1 cellular context compared by ENCODE assay signal in the genomic region with DNA sequence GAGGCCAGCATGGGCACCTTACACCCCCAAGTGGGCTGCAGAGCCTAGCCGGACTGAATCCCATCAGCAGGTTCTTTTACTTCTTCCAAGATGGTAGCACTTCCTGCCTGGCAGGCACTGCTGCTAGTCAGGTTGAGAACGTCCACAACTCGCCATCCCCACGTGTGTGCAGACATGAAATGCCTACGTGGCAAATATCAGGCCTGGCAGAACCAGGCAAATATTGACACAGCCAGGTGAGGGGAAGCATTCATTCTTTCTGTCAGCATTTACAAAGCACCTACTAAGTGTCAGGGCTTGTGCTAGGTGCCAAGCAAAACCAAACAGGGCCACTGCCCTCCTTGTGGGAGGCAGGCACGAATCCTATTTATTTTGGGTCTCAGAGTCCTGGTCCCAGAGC.
A peak's percentile ranks its signal among the peaks of the same experiment; 100 is the strongest.
TF ChIP-seq lines count a peak whose summit lies in the region.

No MANE protein-coding gene starts in this region.

TF ChIP-seq in K562, 482 proteins besides CTCF, POLR2A, EP300 and RAD21:
- TF ChIP-seq, protein P1, sequence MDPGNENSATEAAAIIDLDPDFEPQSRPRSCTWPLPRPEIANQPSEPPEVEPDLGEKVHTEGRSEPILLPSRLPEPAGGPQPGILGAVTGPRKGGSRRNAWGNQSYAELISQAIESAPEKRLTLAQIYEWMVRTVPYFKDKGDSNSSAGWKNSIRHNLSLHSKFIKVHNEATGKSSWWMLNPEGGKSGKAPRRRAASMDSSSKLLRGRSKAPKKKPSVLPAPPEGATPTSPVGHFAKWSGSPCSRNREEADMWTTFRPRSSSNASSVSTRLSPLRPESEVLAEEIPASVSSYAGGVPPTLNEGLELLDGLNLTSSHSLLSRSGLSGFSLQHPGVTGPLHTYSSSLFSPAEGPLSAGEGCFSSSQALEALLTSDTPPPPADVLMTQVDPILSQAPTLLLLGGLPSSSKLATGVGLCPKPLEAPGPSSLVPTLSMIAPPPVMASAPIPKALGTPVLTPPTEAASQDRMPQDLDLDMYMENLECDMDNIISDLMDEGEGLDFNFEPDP (CRISPR knock-in tag; IDR thresholded peaks at IDR 0.05): no peak
- TF ChIP-seq SOX6 (IDR thresholded peaks at IDR 0.05): no peak
- TF ChIP-seq FOXK2 (conservative IDR thresholded peaks at IDR 0.05 in 1 of 2, IDR thresholded peaks at IDR 0.05 in 1 of 2; ENCODE audit: low read depth in 2 of 2): no peak
- TF ChIP-seq POLR3G (IDR thresholded peaks at IDR 0.05; ENCODE audit: extremely low read depth, insufficient read length, insufficient replicate concordance): no peak
- TF ChIP-seq C11orf30 (IDR thresholded peaks at IDR 0.05; ENCODE audit: low read depth): peak; percentile 27; the same call in 1 of the 2 replicates
- TF ChIP-seq ETV6 (IDR thresholded peaks at IDR 0.05; ENCODE audit: borderline replicate concordance in 1 of 2, low read depth in 2 of 2, low read length in 1 of 2): no peak
- TF ChIP-seq ETV6 (CRISPR knock-in tag; IDR thresholded peaks at IDR 0.05; ENCODE audit: borderline replicate concordance): no peak
- TF ChIP-seq, protein P2, sequence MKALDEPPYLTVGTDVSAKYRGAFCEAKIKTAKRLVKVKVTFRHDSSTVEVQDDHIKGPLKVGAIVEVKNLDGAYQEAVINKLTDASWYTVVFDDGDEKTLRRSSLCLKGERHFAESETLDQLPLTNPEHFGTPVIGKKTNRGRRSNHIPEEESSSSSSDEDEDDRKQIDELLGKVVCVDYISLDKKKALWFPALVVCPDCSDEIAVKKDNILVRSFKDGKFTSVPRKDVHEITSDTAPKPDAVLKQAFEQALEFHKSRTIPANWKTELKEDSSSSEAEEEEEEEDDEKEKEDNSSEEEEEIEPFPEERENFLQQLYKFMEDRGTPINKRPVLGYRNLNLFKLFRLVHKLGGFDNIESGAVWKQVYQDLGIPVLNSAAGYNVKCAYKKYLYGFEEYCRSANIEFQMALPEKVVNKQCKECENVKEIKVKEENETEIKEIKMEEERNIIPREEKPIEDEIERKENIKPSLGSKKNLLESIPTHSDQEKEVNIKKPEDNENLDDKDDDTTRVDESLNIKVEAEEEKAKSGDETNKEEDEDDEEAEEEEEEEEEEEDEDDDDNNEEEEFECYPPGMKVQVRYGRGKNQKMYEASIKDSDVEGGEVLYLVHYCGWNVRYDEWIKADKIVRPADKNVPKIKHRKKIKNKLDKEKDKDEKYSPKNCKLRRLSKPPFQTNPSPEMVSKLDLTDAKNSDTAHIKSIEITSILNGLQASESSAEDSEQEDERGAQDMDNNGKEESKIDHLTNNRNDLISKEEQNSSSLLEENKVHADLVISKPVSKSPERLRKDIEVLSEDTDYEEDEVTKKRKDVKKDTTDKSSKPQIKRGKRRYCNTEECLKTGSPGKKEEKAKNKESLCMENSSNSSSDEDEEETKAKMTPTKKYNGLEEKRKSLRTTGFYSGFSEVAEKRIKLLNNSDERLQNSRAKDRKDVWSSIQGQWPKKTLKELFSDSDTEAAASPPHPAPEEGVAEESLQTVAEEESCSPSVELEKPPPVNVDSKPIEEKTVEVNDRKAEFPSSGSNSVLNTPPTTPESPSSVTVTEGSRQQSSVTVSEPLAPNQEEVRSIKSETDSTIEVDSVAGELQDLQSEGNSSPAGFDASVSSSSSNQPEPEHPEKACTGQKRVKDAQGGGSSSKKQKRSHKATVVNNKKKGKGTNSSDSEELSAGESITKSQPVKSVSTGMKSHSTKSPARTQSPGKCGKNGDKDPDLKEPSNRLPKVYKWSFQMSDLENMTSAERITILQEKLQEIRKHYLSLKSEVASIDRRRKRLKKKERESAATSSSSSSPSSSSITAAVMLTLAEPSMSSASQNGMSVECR (CRISPR knock-in tag; IDR thresholded peaks at IDR 0.05): no peak
- peak; percentile 56; the same call in 1 of the 2 replicates for TF ChIP-seq ZKSCAN1 (IDR thresholded peaks at IDR 0.05; ENCODE audit: low read depth, low read length)
- TF ChIP-seq MXI1 (IDR thresholded peaks at IDR 0.05; ENCODE audit: low read depth, low read length): no peak
- no peak for TF ChIP-seq PHF8 (IDR thresholded peaks at IDR 0.05; ENCODE audit: borderline replicate concordance, low read length)
- no peak for TF ChIP-seq RB1 (IDR thresholded peaks at IDR 0.05; ENCODE audit: low read depth)
- TF ChIP-seq ESRRB (CRISPR knock-in tag; IDR thresholded peaks at IDR 0.05; ENCODE audit: borderline replicate concordance): no peak
- TF ChIP-seq ZNF316 (IDR thresholded peaks at IDR 0.05): peak; percentile 30; the same call in 1 of the 2 replicates
- TF ChIP-seq SMC3 (conservative IDR thresholded peaks at IDR 0.05; ENCODE audit: insufficient read depth, low read depth, low read length): no peak
- TF ChIP-seq, protein P3, sequence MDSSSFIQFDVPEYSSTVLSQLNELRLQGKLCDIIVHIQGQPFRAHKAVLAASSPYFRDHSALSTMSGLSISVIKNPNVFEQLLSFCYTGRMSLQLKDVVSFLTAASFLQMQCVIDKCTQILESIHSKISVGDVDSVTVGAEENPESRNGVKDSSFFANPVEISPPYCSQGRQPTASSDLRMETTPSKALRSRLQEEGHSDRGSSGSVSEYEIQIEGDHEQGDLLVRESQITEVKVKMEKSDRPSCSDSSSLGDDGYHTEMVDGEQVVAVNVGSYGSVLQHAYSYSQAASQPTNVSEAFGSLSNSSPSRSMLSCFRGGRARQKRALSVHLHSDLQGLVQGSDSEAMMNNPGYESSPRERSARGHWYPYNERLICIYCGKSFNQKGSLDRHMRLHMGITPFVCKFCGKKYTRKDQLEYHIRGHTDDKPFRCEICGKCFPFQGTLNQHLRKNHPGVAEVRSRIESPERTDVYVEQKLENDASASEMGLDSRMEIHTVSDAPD (CRISPR knock-in tag; IDR thresholded peaks at IDR 0.05): no peak
- TF ChIP-seq SMARCE1 (IDR thresholded peaks at IDR 0.05): no peak
TF ChIP-seq in K562: peak in this region for 3.
